ENCODE assay signal across 7 cellular contexts in the genomic region with DNA sequence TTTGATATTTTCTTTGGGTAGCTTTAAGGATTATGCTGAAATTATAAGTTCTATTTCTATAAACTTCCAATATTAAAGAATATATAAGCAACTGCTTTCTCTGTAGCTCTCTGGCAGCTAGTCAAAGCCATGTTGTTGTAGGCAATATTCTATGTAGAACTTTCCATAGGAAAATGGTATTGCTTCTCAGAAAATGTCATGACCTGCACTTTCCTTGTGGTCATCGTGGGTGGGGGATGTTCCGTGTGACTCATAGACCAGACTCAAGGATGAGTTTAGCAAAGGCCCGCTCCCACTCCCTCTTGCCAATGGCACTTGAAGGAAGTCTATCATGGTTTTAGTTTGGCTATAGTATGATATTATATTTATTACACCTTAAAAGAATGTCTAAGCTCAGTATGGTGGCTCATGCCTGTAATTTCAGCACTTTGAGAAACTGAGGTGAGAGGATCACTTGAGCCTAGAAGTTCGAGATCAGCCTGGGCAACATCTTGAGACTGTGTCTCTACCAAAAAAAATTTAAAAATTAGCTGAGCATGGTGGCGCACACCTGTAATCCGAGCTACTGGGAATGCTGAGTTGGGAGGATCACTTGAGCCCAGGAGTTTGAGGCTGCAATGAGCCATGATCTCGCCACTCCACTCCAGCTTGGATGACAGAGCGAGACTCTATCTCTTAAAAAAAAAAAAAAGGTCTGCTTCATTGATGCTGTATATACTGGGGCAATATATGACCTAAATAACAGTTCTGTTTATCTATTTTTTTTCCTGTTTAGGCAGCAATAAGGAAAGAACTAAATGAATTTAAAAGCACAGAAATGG. TPM values are rescaled to one million over a fixed set of nuclear protein-coding genes. Genes with fewer than 3 reads are reported as not detected.
A peak's percentile ranks its signal among the peaks of the same experiment; 100 is the strongest.
DNase-seq lines count a peak whose midpoint lies in the region; ATAC-seq, FAIRE-seq and TF ChIP-seq lines count a peak whose summit lies in the region.

No MANE protein-coding gene starts in this region.

- peak; percentile 49 for ATAC-seq in activated CD8-positive, alpha-beta memory T cell treated with anti-CD3 and anti-CD28 coated beads, Interleukin-2, amount 10 ng/mL, durations not matched to agents 7 days and 5 days
- no peak for ATAC-seq in GM18909 (IDR thresholded peaks at IDR 0.05; ENCODE audit: poor library complexity, unreplicated experiment)

- CTCF ChIA-PET in activated CD8-positive, alpha-beta memory T cell treated with anti-CD3 and anti-CD28 coated beads, Interleukin-2, amount 10 ng/mL, durations not matched to agents 7 days and 5 days (lab: Charles Lee): interaction anchor here (0.8 to 1.4 kb wide), 2 partner anchors 16 to 19 kb away, joined by 3 read pairs; no protein-coding TSS in a partner anchor

- H3K36me3 ChIP-seq in MG63: peaks cover 26% of the 10 kb centered on the region

- TF ChIP-seq POLR2A in H54 (IDR thresholded peaks at IDR 0.05; ENCODE audit: low read depth, low read length): no peak

- no peak overlapping the region for H3K4me3 ChIP-seq in MG63

- DNase-seq in MG63 (peak; percentile 89), glomerular visceral epithelial cell (ENCODE audit: extremely low spot score) (peak; percentile 72), H54 (ENCODE audit: insufficient read length, low spot score) (no peak), hippocampal formation (lab: John Stamatoyannopoulos, UW) (no peak)
- DNase-seq in activated CD8-positive, alpha-beta memory T cell treated with anti-CD3 and anti-CD28 coated beads, Interleukin-2, amount 10 ng/mL, durations not matched to agents 7 days and 5 days: peak; percentile 67
- peak; percentile 59 to 84 for DNase-seq in stimulated activated CD8-positive, alpha-beta memory T cell treated with anti-CD3 and anti-CD28 coated beads, Interleukin-7, amount 100 ng/mL, for 48 hours (ENCODE audit: extremely low read depth in 1 of 2, low read depth in 1 of 2)

- H3K4me3 Mint-ChIP-seq in activated CD8-positive, alpha-beta memory T cell treated with anti-CD3 and anti-CD28 coated beads, Interleukin-2, amount 10 ng/mL, durations not matched to agents 7 days and 5 days: no peak overlapping the region

- H3K4me1 Mint-ChIP-seq in activated CD8-positive, alpha-beta memory T cell treated with anti-CD3 and anti-CD28 coated beads, Interleukin-2, amount 10 ng/mL, durations not matched to agents 7 days and 5 days: peaks cover 18% of the 10 kb centered on the region

- H3K36me3 Mint-ChIP-seq in activated CD8-positive, alpha-beta memory T cell treated with anti-CD3 and anti-CD28 coated beads, Interleukin-2, amount 10 ng/mL, durations not matched to agents 7 days and 5 days: peaks cover 17% of the 10 kb centered on the region

- no peak overlapping the region for H3K27ac Mint-ChIP-seq in activated CD8-positive, alpha-beta memory T cell treated with anti-CD3 and anti-CD28 coated beads, Interleukin-2, amount 10 ng/mL, durations not matched to agents 7 days and 5 days

- H3K27me3 Mint-ChIP-seq in activated CD8-positive, alpha-beta memory T cell treated with anti-CD3 and anti-CD28 coated beads, Interleukin-2, amount 10 ng/mL, durations not matched to agents 7 days and 5 days: no peaks in the 10 kb centered on the region

- H3K9me3 Mint-ChIP-seq in activated CD8-positive, alpha-beta memory T cell treated with anti-CD3 and anti-CD28 coated beads, Interleukin-2, amount 10 ng/mL, durations not matched to agents 7 days and 5 days (ENCODE audit: low read depth): no peaks in the 10 kb centered on the region

- no peaks in the 10 kb centered on the region for H3K9me3 ChIP-seq in MG63

- H3K27me3 ChIP-seq in MG63: no peaks in the 10 kb centered on the region

- no peak for FAIRE-seq in H54 (lab: Jason Lieb, UNC)

RNA-seq across cellular contexts. Expression of a gene that starts 36.6 kb away (rescaled TPM):
- total RNA-seq in MG63 (2014; rRNA removed; shearing (Covaris generic); ENCODE audit: low replicate concordance): 41.6 and 59.7 TPM in 2 replicates
- total RNA-seq in activated CD8-positive, alpha-beta memory T cell treated with anti-CD3 and anti-CD28 coated beads, Interleukin-2, amount 10 ng/mL, durations not matched to agents 7 days and 5 days: 10 to 100 TPM; 22.5 to 35.7 TPM

RNA-seq across cellular contexts. Expression of a gene that starts 57.8 kb away (rescaled TPM):
- not detected in 2 replicates for total RNA-seq in MG63 (2014; rRNA removed; shearing (Covaris generic); ENCODE audit: low replicate concordance)
- under 1 TPM in 1 of 2 experiments, not detected in 1; 0.23 TPM for total RNA-seq in activated CD8-positive, alpha-beta memory T cell treated with anti-CD3 and anti-CD28 coated beads, Interleukin-2, amount 10 ng/mL, durations not matched to agents 7 days and 5 days

Comparison
In these comparisons a context has a peak if more than half of its experiments do, and no peak if none do; other contexts are left out.
1. DNase-seq: peak in MG63 (single experiment), activated CD8-positive, alpha-beta memory T cell treated with anti-CD3 and anti-CD28 coated beads, Interleukin-2, amount 10 ng/mL, durations not matched to agents 7 days and 5 days (single experiment), glomerular visceral epithelial cell (single experiment) and stimulated activated CD8-positive, alpha-beta memory T cell treated with anti-CD3 and anti-CD28 coated beads, Interleukin-7, amount 100 ng/mL, for 48 hours (2 of 2); none in H54 (single experiment) and hippocampal formation (0 of 2).